9 cellular contexts compared by ENCODE assay signal in genomic region chr2:171706152-171706803, GRCh38. TPM values are rescaled to one million over a fixed set of nuclear protein-coding genes. Genes with fewer than 3 reads are reported as not detected.
DNase-seq lines count a peak whose midpoint lies in the region; ATAC-seq and TF ChIP-seq lines count a peak whose summit lies in the region.
"Had no signal": no experiment of that assay in that cellular context is flagged by ENCODE, and none has a peak within 500 bp of the region (broad histone marks: within the 10 kb centered on the region; RNA-seq: fewer than 3 reads in every experiment).

No MANE protein-coding gene starts in this region.

- intact Hi-C loops in PC-9 (cut with micrococcal nuclease; ENCODE audit: unreplicated experiment) = loop anchor here (1.0 to 10.0 kb wide), 5 partner anchors 397 to 1229 kb away; no protein-coding TSS in a partner anchor

- POLR2A ChIA-PET in PC-9 (lab: Charles Lee; ENCODE audit: unreplicated experiment) = interaction anchor here (0.5 kb wide), 1 partner anchor 787 kb away, joined by 6 read pairs; no protein-coding TSS in a partner anchor

- no peaks in the 10 kb centered on the region for H3K27me3 ChIP-seq in PC-9 (ENCODE audit: insufficient read depth, low read depth)

- DNase-seq in AG09319 (ENCODE audit: extremely low read depth, low read depth) = no peak
- no peak for DNase-seq in PC-9
- peak; percentile 55 for DNase-seq in fibroblast of the aortic adventitia (ENCODE audit: low read depth)
- no peak for DNase-seq in stimulated activated CD4-positive, alpha-beta T cell treated with anti-CD3 and anti-CD28 coated beads, Interleukin-15, amount 100 ng/mL, for 24 hours
- DNase-seq in GM20000 (ENCODE audit: low spot score) = no peak

- BruUV-seq in PC-9 (replicated peaks; lab: Mats Ljungman, UMichigan) = no TSS peak

- H2AFZ ChIP-seq in PC-9 = no peak overlapping the region

- CTCF ChIA-PET in PC-9 (lab: Charles Lee) = interaction anchor here (0.6 to 1.5 kb wide), 8 partner anchors 13 to 901 kb away, joined by 3 to 5 read pairs (median 4); partner anchors contain the start of gene DLX2

- H3K4me1 ChIP-seq in PC-9 (replicated peaks; ENCODE audit: insufficient read depth) = no peaks in the 10 kb centered on the region

- H3K9me2 ChIP-seq in PC-9 (ENCODE audit: insufficient read depth) = no peaks in the 10 kb centered on the region

- peak; percentile 42 for TF ChIP-seq CTCF in AG09319 (IDR thresholded peaks at IDR 0.05; ENCODE audit: low read depth, low read length)
- peak; percentile 15; the same call in 1 of the 2 replicates for TF ChIP-seq CTCF in GM12875 (IDR thresholded peaks at IDR 0.05; ENCODE audit: borderline replicate concordance, insufficient read depth, low read depth, low read length)
- peak; percentile 75 for TF ChIP-seq CTCF in PC-9 (conservative IDR thresholded peaks at IDR 0.05)
- TF ChIP-seq CTCF in fibroblast of the aortic adventitia (IDR thresholded peaks at IDR 0.05; ENCODE audit: insufficient read depth, low read length) = peak; percentile 36
- no peak for TF ChIP-seq CTCF in GM20000 (IDR thresholded peaks at IDR 0.05; ENCODE audit: extremely low read depth, missing control alignments)

- H4K20me1 ChIP-seq in PC-9 (ENCODE audit: insufficient read depth) = peaks cover 46% of the 10 kb centered on the region; the same call in 1 of the 2 replicates

- peaks cover 30% of the 10 kb centered on the region for H3K79me2 ChIP-seq in PC-9 (ENCODE audit: low read depth)

- ATAC-seq in HG02981 (IDR thresholded peaks at IDR 0.05; ENCODE audit: unreplicated experiment) (no peak), HG03457 (IDR thresholded peaks at IDR 0.05; ENCODE audit: unreplicated experiment) (no peak)
- ATAC-seq: Right ventricle myocardium inferior had no signal

- H3K4me2 ChIP-seq in PC-9 = no peak overlapping the region

- H3K4me3 ChIP-seq in GM12875 (ENCODE audit: low read depth, low read length) = no peak overlapping the region
- H3K4me3 ChIP-seq in PC-9 = no peak overlapping the region
- H3K4me3 ChIP-seq in fibroblast of the aortic adventitia (ENCODE audit: low read depth, low read length) = no peak overlapping the region

- peaks cover 14% of the 10 kb centered on the region; the same call in 1 of the 2 replicates for H3F3A ChIP-seq in PC-9 (ENCODE audit: insufficient read depth, low read depth)

- no peaks in the 10 kb centered on the region for H3K9me3 ChIP-seq in PC-9 (ENCODE audit: insufficient read depth, low read depth)

- no peak overlapping the region for H3K27ac ChIP-seq in PC-9

- H3K36me3 ChIP-seq in PC-9 (ENCODE audit: low read depth) = peaks cover 30% of the 10 kb centered on the region

RNA-seq across cellular contexts. Expression of gene DYNC1I2, which starts 19.0 kb away (rescaled TPM):
- 140 and 151 TPM in 2 replicates for total RNA-seq in PC-9 (2021)
- total RNA-seq in fibroblast of the aortic adventitia (ENCODE audit: low replicate concordance) = 112 and 218 TPM in 2 replicates
